In the genomic region with DNA sequence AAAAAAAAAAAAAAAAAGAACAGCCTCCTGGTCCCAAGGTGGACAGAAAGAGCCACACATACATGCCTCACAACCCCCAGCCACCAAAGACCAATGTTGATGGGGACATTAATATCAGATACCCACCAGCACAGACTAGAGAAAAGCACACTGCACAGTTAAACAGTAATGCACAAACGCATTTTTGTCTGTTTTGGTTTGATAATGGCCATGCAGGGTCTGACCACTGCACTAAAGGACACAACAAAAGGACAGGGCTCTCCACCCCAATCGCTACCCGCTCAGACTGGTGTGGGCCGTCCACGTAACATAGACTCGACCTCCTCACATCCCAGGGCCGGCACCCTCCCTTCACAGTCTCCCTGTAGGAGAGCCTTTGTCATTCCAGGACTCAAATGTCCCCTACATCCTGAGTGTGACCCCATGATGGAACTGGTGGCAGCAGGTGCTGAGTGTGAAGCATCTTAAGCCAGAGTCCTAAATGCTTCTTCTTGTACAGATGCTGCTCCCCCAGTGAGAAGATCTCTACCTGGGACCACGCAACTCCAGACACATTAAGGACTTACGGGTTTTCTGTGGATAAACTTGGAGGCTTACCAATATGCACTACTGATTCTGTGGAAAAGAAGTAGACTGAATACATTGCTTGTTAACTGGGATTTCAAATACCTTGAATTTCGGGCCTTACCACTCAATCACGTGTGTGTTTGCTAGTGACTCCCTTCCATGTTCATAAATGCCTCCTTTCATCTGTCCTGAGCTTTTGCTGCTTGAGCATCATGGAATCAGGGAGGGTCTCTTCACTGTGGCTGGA, we compare ENCODE assay signal across 29 cellular contexts. TPM values are rescaled to one million over a fixed set of nuclear protein-coding genes. Genes with fewer than 3 reads are reported as not detected.
A peak's percentile ranks its signal among the peaks of the same experiment; 100 is the strongest.
DNase-seq lines count a peak whose midpoint lies in the region; ATAC-seq and TF ChIP-seq lines count a peak whose summit lies in the region.
"Had no signal": no experiment of that assay in that cellular context is flagged by ENCODE, and none has a peak within 500 bp of the region (broad histone marks: within the 10 kb centered on the region; RNA-seq: fewer than 3 reads in every experiment).

No MANE protein-coding gene starts in this region.

- peak overlapping the region; percentile 32 for H3K27ac Mint-ChIP-seq in activated CD4-positive, alpha-beta T cell treated with anti-CD3 and anti-CD28 coated beads, Interleukin-2, amount 10 ng/mL, durations not matched to agents 24 days and 14 days
- peak overlapping the region; percentile 93 for H3K27ac Mint-ChIP-seq in mesothelial cell of epicardium
- H3K27ac Mint-ChIP-seq: activated CD4-positive, alpha-beta T cell treated with anti-CD3 and anti-CD28 coated beads, Interleukin-2, amount 10 ng/mL, durations not matched to agents 7 days and 5 days; activated CD8-positive, alpha-beta memory T cell treated with anti-CD3 and anti-CD28 coated beads, Interleukin-2, amount 10 ng/mL, durations not matched to agents 7 days and 5 days; activated naive CD4-positive, alpha-beta T cell treated with anti-CD3 and anti-CD28 coated beads, Interleukin-2, amount 50 U/mL, for 72 hours; activated T-cell treated with anti-CD3 and anti-CD28 coated beads, Interleukin-2, amount 50 U/mL, for 72 hours; IgD-negative memory B cell; memory B cell had no signal

- no peaks in the 10 kb centered on the region for H3K4me1 ChIP-seq in RWPE2 (ENCODE audit: insufficient read depth, poor library complexity, severe bottlenecking)
- H3K4me1 ChIP-seq in thyroid gland, result peaks cover 43 to 55% of the 10 kb centered on the region in 2 donors
- H3K4me1 ChIP-seq in A673 (ENCODE audit: insufficient read depth, low read length, poor library complexity, severe bottlenecking), result peaks cover 36% of the 10 kb centered on the region
- H3K4me1 ChIP-seq: BE2C had no signal

- H3K36me3 ChIP-seq in RWPE2 (ENCODE audit: low read depth) (peaks cover 84% of the 10 kb centered on the region), thyroid gland (peaks cover 7 to 12% of the 10 kb centered on the region in 2 donors), A673 (ENCODE audit: insufficient read depth, low read length, poor library complexity, severe bottlenecking) (peaks cover 10% of the 10 kb centered on the region)
- H3K36me3 ChIP-seq: BE2C had no signal

- no peaks in the 10 kb centered on the region for H3K9me3 ChIP-seq in RWPE2 (ENCODE audit: severe bottlenecking)
- H3K9me3 ChIP-seq in thyroid gland, result no peaks in the 10 kb centered on the region
- H3K9me3 ChIP-seq in A673 (ENCODE audit: low read depth, low read length, poor library complexity, severe bottlenecking), result peaks cover 8% of the 10 kb centered on the region
- H3K9me3 ChIP-seq: ascending aorta, BE2C had no signal

- H3K27ac ChIP-seq in RWPE2 (ENCODE audit: poor library complexity, severe bottlenecking) (no peak overlapping the region), thyroid gland (peak overlapping the region; percentile 27 to 62 (median 45)), A673 (ENCODE audit: low read depth, low read length, poor library complexity, severe bottlenecking) (no peak overlapping the region)
- H3K27ac ChIP-seq: SK-N-MC had no signal

- intact Hi-C loops in activated CD4-positive, alpha-beta T cell treated with anti-CD3 and anti-CD28 coated beads, Interleukin-2, amount 10 ng/mL, durations not matched to agents 24 days and 14 days (cut with micrococcal nuclease), result no loop called here
- intact Hi-C loops in thyroid gland (cut with DNase I) (loop anchor here (10.0 kb wide), 1 partner anchor 251 kb away; no protein-coding TSS in a partner anchor), A673 (cut with micrococcal nuclease; ENCODE audit: unreplicated experiment) (no loop called here)

- WGBS in thyroid gland, 2 donors, result 88 to 92% methylated on average over 6 to 11 of the region's 11 CpGs

- TF ChIP-seq CTCF in RWPE2 (IDR thresholded peaks at IDR 0.05; ENCODE audit: poor library complexity, severe bottlenecking) (no peak), mesothelial cell of epicardium (IDR thresholded peaks at IDR 0.05; ENCODE audit: unreplicated experiment) (no peak), thyroid gland (IDR thresholded peaks at IDR 0.05) (no peak), A673 (conservative IDR thresholded peaks at IDR 0.05; ENCODE audit: low read depth, low read length) (no peak)

- ATAC-seq in RWPE2 (ENCODE audit: low read depth) (no peak), HG02970 (IDR thresholded peaks at IDR 0.05; ENCODE audit: low FRiP score, unreplicated experiment) (no peak), HG02759 (IDR thresholded peaks at IDR 0.05; ENCODE audit: unreplicated experiment) (no peak)
- ATAC-seq: activated CD8-positive, alpha-beta memory T cell treated with anti-CD3 and anti-CD28 coated beads, Interleukin-2, amount 10 ng/mL, durations not matched to agents 7 days and 5 days; activated naive CD4-positive, alpha-beta T cell treated with anti-CD3 and anti-CD28 coated beads, Interleukin-2, amount 50 U/mL, for 72 hours; activated T-cell treated with anti-CD3 and anti-CD28 coated beads, Interleukin-2, amount 50 U/mL, for 72 hours had no signal

- no peaks in the 10 kb centered on the region for H3K9me3 Mint-ChIP-seq in activated CD4-positive, alpha-beta T cell treated with anti-CD3 and anti-CD28 coated beads, Interleukin-2, amount 10 ng/mL, durations not matched to agents 24 days and 14 days
- H3K9me3 Mint-ChIP-seq in mesothelial cell of epicardium, result no peaks in the 10 kb centered on the region

- CTCF ChIA-PET in A673 (lab: Charles Lee), result interaction anchor here (0.9 to 1.0 kb wide), 2 partner anchors 7 to 13 kb away, joined by 3 read pairs; no protein-coding TSS in a partner anchor

- DNase-seq in activated CD4-positive, alpha-beta T cell treated with anti-CD3 and anti-CD28 coated beads, Interleukin-2, amount 10 ng/mL, durations not matched to agents 24 days and 14 days, result no peak
- DNase-seq in activated CD4-positive, alpha-beta T cell treated with anti-CD3 and anti-CD28 coated beads, Interleukin-2, amount 50 U/mL, for 1 hour, result no peak
- DNase-seq in RWPE2 (ENCODE audit: low spot score), result peak; percentile 54
- DNase-seq in mesothelial cell of epicardium (ENCODE audit: low spot score in 2 of 2, unreplicated experiment in 2 of 2), result no peak
- no peak for DNase-seq in thyroid gland
- no peak for DNase-seq in A673 (ENCODE audit: low spot score)
- DNase-seq: 8988T; activated CD4-positive, alpha-beta T cell treated with anti-CD3 and anti-CD28 coated beads, Interleukin-2, amount 10 ng/mL, durations not matched to agents 7 days and 5 days; activated CD8-positive, alpha-beta memory T cell treated with anti-CD3 and anti-CD28 coated beads, Interleukin-2, amount 10 ng/mL, durations not matched to agents 7 days and 5 days; activated T-cell treated with anti-CD3 and anti-CD28 coated beads, Interleukin-2, amount 50 U/mL, for 72 hours; COR-L47; DMS79 treated with DMSO at 0.1 percent for 48 hours; naive B cell; NCI-H1092; NCI-H1930; NCI-H2227 treated with DMSO at 0.1 percent for 48 hours; occipital lobe; stimulated activated naive CD4-positive, alpha-beta T cell treated with Interleukin-2 at 50 U/mL for 16 hours had no signal

- H3K4me3 ChIP-seq in RWPE2 (ENCODE audit: severe bottlenecking), result no peak overlapping the region
- H3K4me3 ChIP-seq in thyroid gland (replicated peaks in 1 of 3), result no peak overlapping the region
- H3K4me3 ChIP-seq in A673 (ENCODE audit: low read depth, low read length, poor library complexity, severe bottlenecking), result no peak overlapping the region
- H3K4me3 ChIP-seq: ascending aorta, SK-N-MC had no signal

- peaks cover 36% of the 10 kb centered on the region for H3K36me3 Mint-ChIP-seq in activated CD4-positive, alpha-beta T cell treated with anti-CD3 and anti-CD28 coated beads, Interleukin-2, amount 10 ng/mL, durations not matched to agents 24 days and 14 days (ENCODE audit: low read depth)
- peaks cover 24% of the 10 kb centered on the region for H3K36me3 Mint-ChIP-seq in mesothelial cell of epicardium

- no peak overlapping the region for H3K4me3 Mint-ChIP-seq in activated CD4-positive, alpha-beta T cell treated with anti-CD3 and anti-CD28 coated beads, Interleukin-2, amount 10 ng/mL, durations not matched to agents 24 days and 14 days
- no peak overlapping the region for H3K4me3 Mint-ChIP-seq in mesothelial cell of epicardium
- H3K4me3 Mint-ChIP-seq: activated CD4-positive, alpha-beta T cell treated with anti-CD3 and anti-CD28 coated beads, Interleukin-2, amount 10 ng/mL, durations not matched to agents 7 days and 5 days; activated CD8-positive, alpha-beta memory T cell treated with anti-CD3 and anti-CD28 coated beads, Interleukin-2, amount 10 ng/mL, durations not matched to agents 7 days and 5 days; activated T-cell treated with anti-CD3 and anti-CD28 coated beads, Interleukin-2, amount 50 U/mL, for 72 hours; IgD-negative memory B cell; memory B cell; naive B cell had no signal

- no TSS peak for BruUV-seq in A673 (replicated peaks; lab: Mats Ljungman, UMichigan)

- no peak for TF ChIP-seq POLR2A in thyroid gland (IDR thresholded peaks at IDR 0.05)

- peaks cover 14% of the 10 kb centered on the region for H3K4me1 Mint-ChIP-seq in activated CD4-positive, alpha-beta T cell treated with anti-CD3 and anti-CD28 coated beads, Interleukin-2, amount 10 ng/mL, durations not matched to agents 24 days and 14 days
- peaks cover 17% of the 10 kb centered on the region for H3K4me1 Mint-ChIP-seq in mesothelial cell of epicardium
- H3K4me1 Mint-ChIP-seq: memory B cell had no signal

- H3K27me3 ChIP-seq in RWPE2 (ENCODE audit: insufficient read depth, poor library complexity, severe bottlenecking), result no peaks in the 10 kb centered on the region
- no peaks in the 10 kb centered on the region for H3K27me3 ChIP-seq in thyroid gland
- H3K27me3 ChIP-seq in A673 (replicated peaks; ENCODE audit: insufficient read depth, low read depth, low read length, poor library complexity), result no peaks in the 10 kb centered on the region
- H3K27me3 ChIP-seq: ascending aorta, BE2C had no signal

- POLR2A ChIA-PET in A673 (lab: Charles Lee; ENCODE audit: low non-redundant PET), result no interaction called here

- H3K27me3 Mint-ChIP-seq in activated CD4-positive, alpha-beta T cell treated with anti-CD3 and anti-CD28 coated beads, Interleukin-2, amount 10 ng/mL, durations not matched to agents 24 days and 14 days, result no peaks in the 10 kb centered on the region
- H3K27me3 Mint-ChIP-seq in mesothelial cell of epicardium (ENCODE audit: low read depth), result no peaks in the 10 kb centered on the region
- H3K27me3 Mint-ChIP-seq: activated CD4-positive, alpha-beta T cell treated with anti-CD3 and anti-CD28 coated beads, Interleukin-2, amount 10 ng/mL, durations not matched to agents 7 days and 5 days; activated CD8-positive, alpha-beta memory T cell treated with anti-CD3 and anti-CD28 coated beads, Interleukin-2, amount 10 ng/mL, durations not matched to agents 7 days and 5 days; IgD-negative memory B cell; memory B cell; naive B cell had no signal

RNA-seq across cellular contexts. Expression of a gene that starts 28.0 kb away (rescaled TPM):
- 47.5 and 49.9 TPM in 2 replicates for total RNA-seq in activated CD4-positive, alpha-beta T cell treated with anti-CD3 and anti-CD28 coated beads, Interleukin-2, amount 10 ng/mL, durations not matched to agents 24 days and 14 days
- total RNA-seq in mesothelial cell of epicardium, result 211 to 212 TPM (median 211 TPM) in 3 replicates
- 100 to 1,000 TPM; 149 to 287 (median 221) TPM for total RNA-seq in thyroid gland
- total RNA-seq in A673 (2021), result 75.9 and 82.8 TPM in 2 replicates

RNA-seq across cellular contexts. Expression of a gene that starts 45.7 kb away (rescaled TPM):
- total RNA-seq in activated CD4-positive, alpha-beta T cell treated with anti-CD3 and anti-CD28 coated beads, Interleukin-2, amount 10 ng/mL, durations not matched to agents 24 days and 14 days, result not detected in 2 replicates
- total RNA-seq in mesothelial cell of epicardium (not detected in 3 replicates), thyroid gland (10 to 100 TPM in 1 of 4 donors, not detected in 3; 15.2 TPM), A673 (2021) (not detected in 2 replicates)
- total RNA-seq: activated CD4-positive, alpha-beta T cell treated with anti-CD3 and anti-CD28 coated beads, Interleukin-2, amount 10 ng/mL, durations not matched to agents 7 days and 5 days; activated CD8-positive, alpha-beta memory T cell treated with anti-CD3 and anti-CD28 coated beads, Interleukin-2, amount 10 ng/mL, durations not matched to agents 7 days and 5 days; activated naive CD4-positive, alpha-beta T cell treated with anti-CD3 and anti-CD28 coated beads, Interleukin-2, amount 50 U/mL, for 72 hours; activated T-cell treated with anti-CD3 and anti-CD28 coated beads, Interleukin-2, amount 50 U/mL, for 72 hours; ascending aorta; epithelial cell of proximal tubule; H4; occipital lobe; T-helper 2 cell treated with Interferon-gamma antibody and Interleukin-4, amounts not matched to agents 100 ng/mL and 5 ng/mL, for 36 hours had no signal

Comparison
In these comparisons a context has a peak if more than half of its experiments do, and no peak if none do; other contexts are left out.
1. H3K27ac ChIP-seq: peak in thyroid gland (3 of 3); none in RWPE2 (single experiment) and A673 (single experiment).